ENCODE assay signal across 19 cellular contexts in genomic region chr1:164675342-164675904, GRCh38.
A peak's percentile ranks its signal among the peaks of the same experiment; 100 is the strongest.
DNase-seq lines count a peak whose midpoint lies in the region; ATAC-seq, FAIRE-seq and TF ChIP-seq lines count a peak whose summit lies in the region.
"Had no signal": no experiment of that assay in that cellular context is flagged by ENCODE, and none has a peak within 500 bp of the region (broad histone marks: within the 10 kb centered on the region; RNA-seq: fewer than 3 reads in every experiment).

No MANE protein-coding gene starts in this region.

- peaks cover 7% of the 10 kb centered on the region for H3K9me3 Mint-ChIP-seq in activated T-helper 17 cell treated with anti-CD3 and anti-CD28 coated beads, Interleukin-2, amount 50 U/mL, for 72 hours
- H3K9me3 Mint-ChIP-seq: activated CD4-positive, alpha-beta memory T cell treated with anti-CD3 and anti-CD28 coated beads for 36 hours had no signal

- H3K27ac ChIP-seq in A549: peak overlapping the region in 1 of 2 experiments; percentile 53; a peak in 2 of 6 replicates
- H3K27ac ChIP-seq in GM23248: no peak overlapping the region
- H3K27ac ChIP-seq: lower lobe of right lung, tibial artery had no signal

- H2AFZ ChIP-seq in GM23248: no peak overlapping the region

- no peak for TF ChIP-seq EP300 in A549 (IDR thresholded peaks at IDR 0.05)

- H3K36me3 Mint-ChIP-seq in activated T-helper 17 cell treated with anti-CD3 and anti-CD28 coated beads, Interleukin-2, amount 50 U/mL, for 72 hours (ENCODE audit: low read depth): no peaks in the 10 kb centered on the region
- H3K36me3 Mint-ChIP-seq: activated CD4-positive, alpha-beta memory T cell treated with anti-CD3 and anti-CD28 coated beads for 36 hours; IgD-negative memory B cell; naive thymus-derived CD8-positive, alpha-beta T cell had no signal

- H3F3A ChIP-seq in GM23248 (ENCODE audit: insufficient read depth): 0 out of 2 replicates have a peak, but pooled peaks cover 6% of the 10 kb centered on the region

- H3K79me2 ChIP-seq in GM23248 (ENCODE audit: insufficient read depth): peaks cover 73% of the 10 kb centered on the region

- no peaks in the 10 kb centered on the region for H3K4me1 Mint-ChIP-seq in activated T-helper 17 cell treated with anti-CD3 and anti-CD28 coated beads, Interleukin-2, amount 50 U/mL, for 72 hours
- H3K4me1 Mint-ChIP-seq: B cell, IgD-negative memory B cell had no signal

- DNase-seq in A549 (ENCODE audit: low read depth in 1 of 2, low spot score in 1 of 2) (no peak), GM23248 (peak; percentile 62), left colon (no peak), cerebellar nuclear complex (lab: John Stamatoyannopoulos, UW) (no peak), H7 (no peak), GM12891 (ENCODE audit: insufficient read length, low spot score) (no peak)
- no peak for DNase-seq in effector CD4-positive, alpha-beta T cell
- DNase-seq: activated CD4-positive, alpha-beta memory T cell treated with anti-CD3 and anti-CD28 coated beads for 36 hours; activated gamma-delta T cell; DMS153; GOT3; lower lobe of right lung; naive thymus-derived CD8-positive, alpha-beta T cell; NCI-H1417; NCI-H446 treated with DMSO at 0.1 percent for 48 hours; tibial artery had no signal

- in situ Hi-C loops in GM23248 (cut with MboI): no loop called here

- H3K4me1 ChIP-seq in A549 (peaks cover 41% of the 10 kb centered on the region), GM23248 (ENCODE audit: insufficient read depth) (peaks cover 30% of the 10 kb centered on the region)

- H3K4me3 ChIP-seq in A549: no peak overlapping the region
- no peak overlapping the region for H3K4me3 ChIP-seq in GM23248
- H3K4me3 ChIP-seq in H7 (ENCODE audit: insufficient read depth, low read depth, low read length): no peak overlapping the region
- H3K4me3 ChIP-seq: lower lobe of right lung, tibial artery had no signal

- H3K9me2 ChIP-seq in GM23248 (ENCODE audit: insufficient read depth): no peaks in the 10 kb centered on the region

- peak; percentile 41 to 46; a peak in 3 of 6 replicates for ATAC-seq in A549
- ATAC-seq in activated T-helper 17 cell treated with anti-CD3 and anti-CD28 coated beads, Interleukin-2, amount 50 U/mL, for 72 hours (replicated peaks): peak; percentile 38
- peak; percentile 65 for ATAC-seq in left colon
- ATAC-seq: lower lobe of right lung; naive thymus-derived CD8-positive, alpha-beta T cell had no signal

- FAIRE-seq in A549 (lab: Jason Lieb, UNC): no peak
- no peak for FAIRE-seq in GM12891 (lab: Jason Lieb, UNC)

- intact Hi-C loops in left colon (cut with DNase I, micrococcal nuclease): no loop called here

- no peaks in the 10 kb centered on the region for H4K20me1 ChIP-seq in GM23248 (ENCODE audit: insufficient read depth)

- WGBS in A549 (ENCODE audit: missing lambda C conversion rate): 77% methylated on average over 4 of the region's 4 CpGs
- 71 to 88% methylated on average over 4 of the region's 4 CpGs for WGBS in GM23248 (ENCODE audit: low coverage in 1 of 2, low lambda C conversion rate in 2 of 2, missing lambda C conversion rate in 2 of 2), 2 experiments

- H3K4me3 Mint-ChIP-seq in activated T-helper 17 cell treated with anti-CD3 and anti-CD28 coated beads, Interleukin-2, amount 50 U/mL, for 72 hours: no peak overlapping the region
- H3K4me3 Mint-ChIP-seq: activated CD4-positive, alpha-beta memory T cell treated with anti-CD3 and anti-CD28 coated beads for 36 hours; B cell; IgD-negative memory B cell; naive thymus-derived CD8-positive, alpha-beta T cell had no signal

- no peaks in the 10 kb centered on the region; the same call in 1 of the 2 replicates for H3K36me3 ChIP-seq in GM23248 (ENCODE audit: low read depth)
- H3K36me3 ChIP-seq in H7 (replicated peaks; ENCODE audit: control insufficient read depth, insufficient read depth, low read length): peaks cover 1% of the 10 kb centered on the region
- H3K36me3 ChIP-seq: lower lobe of right lung, tibial artery had no signal

- H3K27me3 ChIP-seq in GM23248 (replicated peaks; ENCODE audit: insufficient read depth) (no peaks in the 10 kb centered on the region), H7 (ENCODE audit: control insufficient read depth, insufficient read depth, low read length) (no peaks in the 10 kb centered on the region)
- H3K27me3 ChIP-seq: tibial artery had no signal

- H3K27ac Mint-ChIP-seq in activated T-helper 17 cell treated with anti-CD3 and anti-CD28 coated beads, Interleukin-2, amount 50 U/mL, for 72 hours: no peak overlapping the region
- H3K27ac Mint-ChIP-seq: activated CD4-positive, alpha-beta memory T cell treated with anti-CD3 and anti-CD28 coated beads for 36 hours; B cell; IgD-negative memory B cell had no signal

- H3K9me3 ChIP-seq in A549: no peaks in the 10 kb centered on the region
- H3K9me3 ChIP-seq in GM23248 (ENCODE audit: low read depth): no peaks in the 10 kb centered on the region
- H3K9me3 ChIP-seq: lower lobe of right lung, tibial artery had no signal

- H3K9ac ChIP-seq in GM23248: no peak overlapping the region

- TF ChIP-seq RAD21 in A549 (conservative IDR thresholded peaks at IDR 0.05 in 1 of 2, IDR thresholded peaks at IDR 0.05 in 1 of 2): no peak

- no peak overlapping the region for H3K4me2 ChIP-seq in A549
- H3K4me2 ChIP-seq in GM23248 (ENCODE audit: unreplicated experiment): no peak overlapping the region

- CTCF ChIA-PET in A549 (lab: Yijun Ruan, JAX): interaction anchor here (0.8 to 3.5 kb wide), 5 partner anchors 27 to 397 kb away, joined by 3 to 17 read pairs (median 3); no protein-coding TSS in a partner anchor

- TF ChIP-seq POLR2A in A549 (IDR thresholded peaks at IDR 0.05; ENCODE audit: low read length) (no peak), GM12891 (IDR thresholded peaks at IDR 0.05; ENCODE audit: low read depth, low read length) (no peak)

- POLR2A ChIA-PET in A549 (lab: Yijun Ruan, JAX): no interaction called here

- TF ChIP-seq CTCF in A549 (IDR thresholded peaks at IDR 0.05): no peak

- H3K27me3 Mint-ChIP-seq in activated T-helper 17 cell treated with anti-CD3 and anti-CD28 coated beads, Interleukin-2, amount 50 U/mL, for 72 hours: no peaks in the 10 kb centered on the region
- H3K27me3 Mint-ChIP-seq: activated CD4-positive, alpha-beta memory T cell treated with anti-CD3 and anti-CD28 coated beads for 36 hours; IgD-negative memory B cell had no signal

TF ChIP-seq in A549, 52 proteins besides CTCF, POLR2A, EP300 and RAD21:
- TF ChIP-seq USF2 (IDR thresholded peaks at IDR 0.05): no peak
- no peak for TF ChIP-seq GATA3 (IDR thresholded peaks at IDR 0.05; ENCODE audit: borderline replicate concordance)

TF ChIP-seq in GM12891, 5 proteins besides CTCF, POLR2A, EP300 and RAD21:
- TF ChIP-seq TAF1 (IDR thresholded peaks at IDR 0.05; ENCODE audit: low read depth, low read length) (no peak), PAX5 (IDR thresholded peaks at IDR 0.05; ENCODE audit: insufficient read depth, low read length, severe bottlenecking) (no peak)
